Comparison of ENCODE assay signal across 26 cellular contexts in genomic region chr4:155946486-155946885, GRCh38. TPM values are rescaled to one million over a fixed set of nuclear protein-coding genes. Genes with fewer than 3 reads are reported as not detected.
DNase-seq lines count a peak whose midpoint lies in the region; ATAC-seq and TF ChIP-seq lines count a peak whose summit lies in the region.
"Had no signal": no experiment of that assay in that cellular context is flagged by ENCODE, and none has a peak within 500 bp of the region (broad histone marks: within the 10 kb centered on the region; RNA-seq: fewer than 3 reads in every experiment).

No MANE protein-coding gene starts in this region.

- CTCF ChIA-PET in IMR-90 (lab: Yijun Ruan, JAX): no interaction called here

- H3K79me2 ChIP-seq in osteoblast (ENCODE audit: insufficient read depth, low read length): peaks cover 5% of the 10 kb centered on the region
- H3K79me2 ChIP-seq: hepatocyte had no signal

- H3K23ac ChIP-seq in IMR-90 (ENCODE audit: low read depth, low read length) (no peak overlapping the region), neuronal stem cell (ENCODE audit: low read depth, low read length, poor library complexity) (no peak overlapping the region)

- no peak overlapping the region for H4K5ac ChIP-seq in IMR-90 (ENCODE audit: low read depth, low read length)

- H4K91ac ChIP-seq in IMR-90 (ENCODE audit: insufficient read depth, low read depth, low read length) (no peak overlapping the region), neuronal stem cell (ENCODE audit: low read depth, low read length, poor library complexity) (no peak overlapping the region)

- H2AK5ac ChIP-seq in IMR-90 (ENCODE audit: low read depth, low read length): no peak overlapping the region
- H2AK5ac ChIP-seq in neuronal stem cell (ENCODE audit: low read depth, low read length): no peak overlapping the region

- no peak for TF ChIP-seq RAD21 in IMR-90 (IDR thresholded peaks at IDR 0.05; ENCODE audit: low read length)

- H3K36me3 ChIP-seq in IMR-90 (ENCODE audit: control insufficient read depth, insufficient read depth, low read length): no peaks in the 10 kb centered on the region
- H3K36me3 ChIP-seq in osteoblast (ENCODE audit: insufficient read depth, low read length): no peaks in the 10 kb centered on the region
- no peaks in the 10 kb centered on the region for H3K36me3 ChIP-seq in neuronal stem cell (replicated peaks in 1 of 2; ENCODE audit: control insufficient read depth in 2 of 2, insufficient read depth in 2 of 2, low read length in 2 of 2)
- H3K36me3 ChIP-seq: BE2C, SJCRH30 had no signal

- H3K4ac ChIP-seq in IMR-90 (ENCODE audit: low read depth, low read length): no peak overlapping the region
- no peak overlapping the region for H3K4ac ChIP-seq in neuronal stem cell (ENCODE audit: low read length)

- POLR2A ChIA-PET in IMR-90 (lab: Charles Lee; ENCODE audit: unreplicated experiment): no interaction called here

- H2BK15ac ChIP-seq in IMR-90 (ENCODE audit: low read depth, low read length): no peak overlapping the region
- no peak overlapping the region for H2BK15ac ChIP-seq in neuronal stem cell (ENCODE audit: low read length)

- no peak overlapping the region for H2BK120ac ChIP-seq in IMR-90 (ENCODE audit: low read depth, low read length)
- no peak overlapping the region for H2BK120ac ChIP-seq in neuronal stem cell (ENCODE audit: low read depth, low read length)

- intact Hi-C loops in IMR-90 (cut with micrococcal nuclease): no loop called here

- H3K4me3 ChIP-seq in IMR-90 (ENCODE audit: insufficient read depth, low read depth, low read length) (no peak overlapping the region), choroid plexus epithelial cell (ENCODE audit: low read depth, low read length) (no peak overlapping the region), osteoblast (ENCODE audit: insufficient read depth, low read length) (no peak overlapping the region), neuronal stem cell (ENCODE audit: low read length in 2 of 2) (no peak overlapping the region)
- H3K4me3 ChIP-seq: body of pancreas, hepatocyte, SJCRH30, testis had no signal

- H3K79me1 ChIP-seq in IMR-90 (ENCODE audit: low read depth in 1 of 2, low read length in 2 of 2): no peaks in the 10 kb centered on the region
- no peaks in the 10 kb centered on the region for H3K79me1 ChIP-seq in neuronal stem cell (ENCODE audit: low read depth, low read length)

- H2AK9ac ChIP-seq in IMR-90 (replicated peaks; ENCODE audit: low read depth, low read length, poor library complexity): no peak overlapping the region

- H3K27me3 ChIP-seq in IMR-90 (ENCODE audit: control insufficient read depth, insufficient read depth, low read length) (no peaks in the 10 kb centered on the region), osteoblast (ENCODE audit: insufficient read depth, low read length) (no peaks in the 10 kb centered on the region), neuronal stem cell (ENCODE audit: control insufficient read depth in 3 of 3, insufficient read depth in 3 of 3, low read depth in 1 of 3, low read length in 3 of 3) (no peaks in the 10 kb centered on the region)
- H3K27me3 ChIP-seq: body of pancreas, hepatocyte, SJCRH30, testis had no signal

- no peak overlapping the region for H3K56ac ChIP-seq in IMR-90 (ENCODE audit: extremely low read depth, insufficient read depth, low read length)

- H3K18ac ChIP-seq in IMR-90 (ENCODE audit: low read depth, low read length) (no peak overlapping the region), neuronal stem cell (ENCODE audit: low read length) (no peak overlapping the region)

- dilution Hi-C loops in IMR-90 (cut with HindIII; ENCODE audit: low sequenced_read_pairs, unreplicated experiment): no loop called here

- H2BK5ac ChIP-seq in IMR-90 (ENCODE audit: low read depth, low read length, poor library complexity, severe bottlenecking) (no peak overlapping the region), neuronal stem cell (ENCODE audit: low read length) (no peak overlapping the region)

- no peak overlapping the region for H4K8ac ChIP-seq in IMR-90 (ENCODE audit: low read depth in 2 of 2, low read length in 2 of 2)
- no peak overlapping the region for H4K8ac ChIP-seq in neuronal stem cell (ENCODE audit: low read depth, low read length)

- TF ChIP-seq CTCF in IMR-90 (conservative IDR thresholded peaks at IDR 0.05; ENCODE audit: low read depth, low read length): no peak
- TF ChIP-seq CTCF in choroid plexus epithelial cell (conservative IDR thresholded peaks at IDR 0.05; ENCODE audit: low read depth, low read length): no peak
- no peak for TF ChIP-seq CTCF in osteoblast (IDR thresholded peaks at IDR 0.05; ENCODE audit: extremely low read depth, low read depth, low read length)

- ATAC-seq in IMR-90 (ENCODE audit: low read depth): no peak
- ATAC-seq: activated CD8-positive, alpha-beta T cell treated with anti-CD3 and anti-CD28 coated beads for 36 hours; body of pancreas had no signal

- H3K9ac ChIP-seq in IMR-90 (ENCODE audit: low read depth, low read length): no peak overlapping the region
- no peak overlapping the region for H3K9ac ChIP-seq in neuronal stem cell (ENCODE audit: low read depth, low read length, poor library complexity)

- H4K20me1 ChIP-seq in IMR-90 (ENCODE audit: insufficient read depth, low read length) (no peaks in the 10 kb centered on the region), osteoblast (ENCODE audit: insufficient read depth, low read length) (no peaks in the 10 kb centered on the region)

- H3K9me3 ChIP-seq in IMR-90 (ENCODE audit: control insufficient read depth, insufficient read depth, low read length) (no peaks in the 10 kb centered on the region), osteoblast (ENCODE audit: low read depth, low read length) (no peaks in the 10 kb centered on the region), neuronal stem cell (replicated peaks in 1 of 2; ENCODE audit: control insufficient read depth in 2 of 2, insufficient read depth in 1 of 2, low read depth in 1 of 2, low read length in 2 of 2) (no peaks in the 10 kb centered on the region)
- H3K9me3 ChIP-seq: BE2C, body of pancreas, Caco-2, SJCRH30, testis had no signal

- H3K4me2 ChIP-seq in IMR-90 (ENCODE audit: low read depth, low read length) (no peak overlapping the region), osteoblast (ENCODE audit: insufficient read depth, low read length) (no peak overlapping the region), neuronal stem cell (ENCODE audit: insufficient read depth, low read length, poor library complexity, severe bottlenecking) (no peak overlapping the region)
- H3K4me2 ChIP-seq: hepatocyte had no signal

- H3K4me1 ChIP-seq in IMR-90 (ENCODE audit: control insufficient read depth, insufficient read depth, low read length) (peaks cover 6% of the 10 kb centered on the region; the same call in 1 of the 2 replicates), osteoblast (ENCODE audit: insufficient read depth, low read length) (no peaks in the 10 kb centered on the region), neuronal stem cell (ENCODE audit: control insufficient read depth in 2 of 2, insufficient read depth in 1 of 2, low read depth in 1 of 2, low read length in 2 of 2) (no peaks in the 10 kb centered on the region)
- H3K4me1 ChIP-seq: BE2C, SJCRH30, testis had no signal

- H3K14ac ChIP-seq in IMR-90 (replicated peaks; ENCODE audit: low read depth, low read length) (no peak overlapping the region), neuronal stem cell (ENCODE audit: low read length) (no peak overlapping the region)

- H2BK12ac ChIP-seq in neuronal stem cell (ENCODE audit: low read length): no peak overlapping the region

- in situ Hi-C loops in IMR-90 (cut with MboI; ENCODE audit: low sequenced_read_pairs): no loop called here

- DNase-seq in DMS79 (lab: John Stamatoyannopoulos, UW) (peak; percentile 37), IMR-90 (peak; percentile 27), choroid plexus epithelial cell (ENCODE audit: low read depth) (peak; percentile 59), osteoblast (ENCODE audit: insufficient read length, low spot score, missing footprints) (peak; percentile 45), AG08395 (ENCODE audit: low spot score) (no peak), islet precursor cell (no peak), neuronal stem cell (ENCODE audit: low spot score) (no peak)
- DNase-seq: activated B cell treated with CpG ODN at 0.5 μM for 24 hours; activated CD8-positive, alpha-beta T cell treated with anti-CD3 and anti-CD28 coated beads for 36 hours; activated naive CD4-positive, alpha-beta T cell treated with anti-CD3 and anti-CD28 coated beads, Interleukin-2, amount 10 ng/mL, durations not matched to agents 7 days and 5 days; activated T-cell treated with anti-CD3 and anti-CD28 coated beads, Interleukin-2, amount 50 U/mL, for 24 hours; BE2C; body of pancreas; Caco-2; cortex of kidney; NCI-H187; NCI-H524; SJCRH30; T-helper 2 cell; testis had no signal

- H2BK20ac ChIP-seq in IMR-90 (ENCODE audit: low read depth, low read length): no peak overlapping the region

- 100% methylated on average over 1 of the region's 4 CpGs; no CpG with 5 or more reads in 1 of the 2 experiments for WGBS in IMR-90 (ENCODE audit: extremely low coverage in 2 of 2, insufficient read length in 1 of 2), 2 experiments
- WGBS in neuronal stem cell (ENCODE audit: extremely low coverage in 2 of 2, insufficient read length in 2 of 2, insufficient replicate concordance in 1 of 2), 2 donors: no CpG with 5 or more reads among the region's 4 CpGs

- no TSS peak for BruUV-seq in IMR-90 (replicated peaks; lab: Mats Ljungman, UMichigan)

- no peaks in the 10 kb centered on the region for H3K9me1 ChIP-seq in IMR-90 (ENCODE audit: insufficient read depth, low read length)

- no peak for TF ChIP-seq POLR2A in IMR-90 (IDR thresholded peaks at IDR 0.05; ENCODE audit: low read depth, low read length)

- H2AFZ ChIP-seq in IMR-90 (replicated peaks; ENCODE audit: low read length, poor library complexity) (no peak overlapping the region), osteoblast (ENCODE audit: low read length) (no peak overlapping the region), neuronal stem cell (ENCODE audit: low read length) (no peak overlapping the region)
- H2AFZ ChIP-seq: hepatocyte had no signal

- no peak overlapping the region for H3K27ac ChIP-seq in IMR-90 (ENCODE audit: insufficient read depth, low read length)
- H3K27ac ChIP-seq in osteoblast (ENCODE audit: low read depth, low read length): no peak overlapping the region
- H3K27ac ChIP-seq in neuronal stem cell (replicated peaks; ENCODE audit: low read length): no peak overlapping the region
- H3K27ac ChIP-seq: body of pancreas, hepatocyte, HL-60, SJCRH30, testis had no signal

RNA-seq across cellular contexts. Expression of gene CTSO, which starts 7.2 kb away (rescaled TPM):
- total RNA-seq in IMR-90 (2012; rRNA removed) (2.9 and 3.6 TPM in 2 replicates), osteoblast (25.0 and 33.0 TPM in 2 replicates)
- 3.4 and 3.9 TPM in 2 replicates for polyA plus RNA-seq in IMR-90 (2012; rRNA removed)
- 1.7 and 2.1 TPM in 2 replicates for polyA plus RNA-seq in IMR-90 (2012; cell fraction: cytosol; rRNA removed)
- polyA plus RNA-seq in IMR-90 (2012; cell fraction: nucleus; rRNA removed; ENCODE audit: low replicate concordance): 0.48 and 3.7 TPM in 2 replicates
- 4.5 TPM for polyA plus RNA-seq in neuronal stem cell (2013, experiment 1 of 2)
- polyA plus RNA-seq in neuronal stem cell (2013, experiment 2 of 2): 4.4 TPM

RNA-seq across cellular contexts. Expression of gene TDO2, which starts 43.0 kb away (rescaled TPM):
- 0.18 and 0.28 TPM in 2 replicates for total RNA-seq in IMR-90 (2012; rRNA removed)
- 0.09 and 0.19 TPM in 2 replicates for polyA plus RNA-seq in IMR-90 (2012; rRNA removed)
- polyA plus RNA-seq in IMR-90 (2012; cell fraction: cytosol; rRNA removed): 0.02 TPM in 1 of 2 replicates, not detected in the other
- polyA plus RNA-seq in IMR-90 (2012; cell fraction: nucleus; rRNA removed; ENCODE audit: low replicate concordance): 0.03 and 0.46 TPM in 2 replicates
- total RNA-seq in osteoblast: 0.88 and 1.4 TPM in 2 replicates
- polyA plus RNA-seq in neuronal stem cell (2013, experiment 1 of 2): 0.31 TPM
- 0.39 TPM for polyA plus RNA-seq in neuronal stem cell (2013, experiment 2 of 2)
- total RNA-seq: activated B cell treated with CpG ODN at 0.5 μM for 24 hours; activated CD8-positive, alpha-beta T cell treated with anti-CD3 and anti-CD28 coated beads for 36 hours; neural crest cell; OCI-LY7 had no signal
- polyA plus RNA-seq: IgD-negative memory B cell, keratinocyte had no signal

Comparison
In these comparisons a context has a peak if more than half of its experiments do, and no peak if none do; other contexts are left out.
1. DNase-seq: peak in DMS79 (single experiment), IMR-90 (single experiment), choroid plexus epithelial cell (single experiment) and osteoblast (single experiment); none in AG08395 (single experiment), islet precursor cell (single experiment) and neuronal stem cell (single experiment).